In genomic region chr17:43068570-43069367, GRCh38 we compare ENCODE assay signal across 1 cellular context.
TF ChIP-seq lines count a peak whose summit lies in the region.

No MANE protein-coding gene starts in this region.

TF ChIP-seq in HepG2, 621 proteins besides CTCF, POLR2A, EP300 and RAD21 (continues in another document):
- TF ChIP-seq HOMEZ (CRISPR knock-in tag; IDR thresholded peaks at IDR 0.05; ENCODE audit: low read depth) (peak; percentile 98), TBX3 (IDR thresholded peaks at IDR 0.05; ENCODE audit: borderline replicate concordance) (peak; percentile 90), RFX3 (CRISPR knock-in tag; IDR thresholded peaks at IDR 0.05) (no peak), PATZ1 (CRISPR knock-in tag; IDR thresholded peaks at IDR 0.05) (peak; percentile 82), ZNF576 (CRISPR knock-in tag; IDR thresholded peaks at IDR 0.05) (no peak), ZNF703 (CRISPR knock-in tag; IDR thresholded peaks at IDR 0.05; ENCODE audit: borderline replicate concordance) (no peak), ZNF710 (CRISPR knock-in tag; IDR thresholded peaks at IDR 0.05; ENCODE audit: borderline replicate concordance) (peak; percentile 98), FOXP4 (CRISPR knock-in tag; IDR thresholded peaks at IDR 0.05) (peak; percentile 100), ATF7 (IDR thresholded peaks at IDR 0.05) (peak; percentile 41), ATF7 (CRISPR knock-in tag; IDR thresholded peaks at IDR 0.05) (no peak), SMC3 (IDR thresholded peaks at IDR 0.05; ENCODE audit: low read length) (peak; percentile 88), NCOR1 (IDR thresholded peaks at IDR 0.05; ENCODE audit: borderline replicate concordance, low read length) (peak; percentile 89; the same call in 1 of the 2 replicates), ZNF12 (CRISPR knock-in tag; IDR thresholded peaks at IDR 0.05) (peak; percentile 83), ARID3A (IDR thresholded peaks at IDR 0.05; ENCODE audit: low read depth, low read length) (peak; percentile 98), TCF7 (IDR thresholded peaks at IDR 0.05; ENCODE audit: low read depth) (peak; percentile 96), ZNF776 (CRISPR knock-in tag; IDR thresholded peaks at IDR 0.05) (peak; percentile 68; the same call in 1 of the 2 replicates), POGZ (CRISPR knock-in tag; IDR thresholded peaks at IDR 0.05) (peak; percentile 96), ZNF574 (CRISPR knock-in tag; IDR thresholded peaks at IDR 0.05) (peak; percentile 93), ZNF800 (CRISPR knock-in tag; IDR thresholded peaks at IDR 0.05) (peak; percentile 57; the same call in 1 of the 2 replicates), KDM5B (CRISPR knock-in tag; IDR thresholded peaks at IDR 0.05; ENCODE audit: borderline replicate concordance) (no peak), TBL1XR1 (IDR thresholded peaks at IDR 0.05; ENCODE audit: borderline replicate concordance, low read length, partially characterized antibody) (peak; percentile 89), HOXA5 (CRISPR knock-in tag; IDR thresholded peaks at IDR 0.05) (peak; percentile 86), ZNF414 (CRISPR knock-in tag; IDR thresholded peaks at IDR 0.05) (peak; percentile 95), TCF7L2 (IDR thresholded peaks at IDR 0.05; ENCODE audit: low read depth, low read length) (peak; percentile 76; the same call in 1 of the 2 replicates), RFXAP (CRISPR knock-in tag; IDR thresholded peaks at IDR 0.05; ENCODE audit: borderline replicate concordance) (peak; percentile 61; the same call in 1 of the 2 replicates), ZC3H13 (CRISPR knock-in tag; IDR thresholded peaks at IDR 0.05) (no peak; the same call in 1 of the 2 replicates), ZNF777 (CRISPR knock-in tag; IDR thresholded peaks at IDR 0.05) (no peak), KDM6A (CRISPR knock-in tag; IDR thresholded peaks at IDR 0.05; ENCODE audit: low read depth) (peak; percentile 96), JUNB (CRISPR knock-in tag; IDR thresholded peaks at IDR 0.05; ENCODE audit: borderline replicate concordance) (peak; percentile 41; the same call in 1 of the 2 replicates), MLLT10 (CRISPR knock-in tag; IDR thresholded peaks at IDR 0.05) (no peak), THRA (CRISPR knock-in tag; IDR thresholded peaks at IDR 0.05; ENCODE audit: borderline replicate concordance) (peak; percentile 88), PTBP1 (IDR thresholded peaks at IDR 0.05; ENCODE audit: low read depth, low read length, poor library complexity, severe bottlenecking) (no peak), ZMYM3 (CRISPR knock-in tag; IDR thresholded peaks at IDR 0.05) (peak; percentile 88), ARHGAP35 (CRISPR knock-in tag; IDR thresholded peaks at IDR 0.05; ENCODE audit: borderline replicate concordance) (no peak), ZNF281 (CRISPR knock-in tag; IDR thresholded peaks at IDR 0.05; ENCODE audit: borderline replicate concordance) (peak; percentile 76), U2AF1 (optimal IDR thresholded peaks at IDR 0.05; ENCODE audit: low read depth, low read length) (no peak), ZNF816 (CRISPR knock-in tag; IDR thresholded peaks at IDR 0.05; ENCODE audit: borderline replicate concordance) (no peak)
